ENCODE assay signal across 24 cellular contexts in the genomic region with DNA sequence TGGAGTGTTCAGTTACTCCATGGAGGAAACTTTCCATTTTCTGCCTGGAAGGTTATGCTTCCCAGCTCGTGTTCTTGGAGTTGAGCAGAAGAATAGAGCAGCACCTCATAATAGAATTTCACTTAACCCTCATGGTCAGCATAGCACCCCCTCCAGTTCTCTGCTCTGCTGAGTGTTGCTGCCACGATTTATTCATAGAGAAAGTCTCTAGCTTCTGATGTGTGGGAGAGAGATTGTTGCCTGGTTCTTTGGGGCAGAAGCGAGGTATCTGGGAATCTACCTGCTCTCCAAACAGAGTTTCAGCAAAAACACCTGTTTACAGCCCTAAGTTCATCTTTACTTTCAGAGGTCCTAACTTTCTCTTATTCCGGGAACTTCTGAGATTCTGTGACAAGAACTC.
DNase-seq lines count a peak whose midpoint lies in the region; ATAC-seq and TF ChIP-seq lines count a peak whose summit lies in the region.
"Had no signal": no experiment of that assay in that cellular context is flagged by ENCODE, and none has a peak within 500 bp of the region (broad histone marks: within the 10 kb centered on the region; RNA-seq: fewer than 3 reads in every experiment).

No MANE protein-coding gene starts in this region.

- H3K36me3 ChIP-seq in OCI-LY1 (ENCODE audit: insufficient read depth, low read length) (no peaks in the 10 kb centered on the region), tibial artery (no peaks in the 10 kb centered on the region)
- H3K36me3 ChIP-seq: brain microvascular endothelial cell, HAP-1, pancreas, right lobe of liver had no signal

- no peak for DNase-seq in stimulated activated naive CD8-positive, alpha-beta T cell treated with anti-CD3 and anti-CD28 coated beads, Interleukin-15, Interleukin-2, amounts not matched to agents 100 U/mL and 50 U/mL, for 24 hours
- DNase-seq in NAMALWA (ENCODE audit: low spot score), result no peak
- DNase-seq in tibial artery, result no peak
- DNase-seq in glomerular visceral epithelial cell (ENCODE audit: extremely low spot score), result no peak
- DNase-seq in NCI-H1417 (lab: John Stamatoyannopoulos, UW), result no peak
- DNase-seq: activated effector memory CD4-positive, alpha-beta T cell treated with Interleukin-2 at 50 U/mL for 16 hours; brain microvascular endothelial cell; DMS 273 treated with DMSO at 0.1 percent for 48 hours; endodermal cell; glutamatergic neuron; KG1; left cardiac atrium; naive thymus-derived CD4-positive, alpha-beta T cell; NCI-H2081; pancreas; right lobe of liver; stimulated activated CD8-positive, alpha-beta memory T cell treated with anti-CD3 and anti-CD28 coated beads, Interleukin-4, amount 100 ng/mL, for 48 hours; testis had no signal

- peak overlapping the region; percentile 32 for H3K27ac Mint-ChIP-seq in stimulated activated naive CD8-positive, alpha-beta T cell treated with anti-CD3 and anti-CD28 coated beads, Interleukin-15, Interleukin-2, amounts not matched to agents 100 ng/mL and 50 ng/mL, for 24 hours
- H3K27ac Mint-ChIP-seq: CD14-positive monocyte; endodermal cell; T-helper 2 cell treated with Interferon-gamma antibody and Interleukin-4, amounts not matched to agents 5 μg/mL and 100 μg/mL, for 36 hours had no signal

- ATAC-seq in stimulated activated naive CD8-positive, alpha-beta T cell treated with anti-CD3 and anti-CD28 coated beads, Interleukin-15, Interleukin-2, amounts not matched to agents 100 U/mL and 50 U/mL, for 24 hours, result no peak
- peak; percentile 84 for ATAC-seq in HG02610 (IDR thresholded peaks at IDR 0.05; ENCODE audit: unreplicated experiment)
- ATAC-seq: left cardiac atrium; naive thymus-derived CD4-positive, alpha-beta T cell; pancreas; right lobe of liver had no signal

- H3K27me3 Mint-ChIP-seq in stimulated activated naive CD8-positive, alpha-beta T cell treated with anti-CD3 and anti-CD28 coated beads, Interleukin-15, Interleukin-2, amounts not matched to agents 100 ng/mL and 50 ng/mL, for 24 hours, result no peaks in the 10 kb centered on the region
- H3K27me3 Mint-ChIP-seq: naive thymus-derived CD4-positive, alpha-beta T cell had no signal

- intact Hi-C loops in tibial artery (cut with DNase I; ENCODE audit: low total_unique reads), result no loop called here

- H3K9me2 ChIP-seq in OCI-LY1 (ENCODE audit: low read depth, low read length), result no peaks in the 10 kb centered on the region

- TF ChIP-seq CTCF in OCI-LY1 (IDR thresholded peaks at IDR 0.05; ENCODE audit: low read length), result no peak
- no peak for TF ChIP-seq CTCF in tibial artery (IDR thresholded peaks at IDR 0.05)

- H3K4me2 ChIP-seq in OCI-LY1 (ENCODE audit: low read length), result peak overlapping the region; percentile 31; the same call in 1 of the 2 replicates

- peaks cover 47% of the 10 kb centered on the region for H3K4me1 Mint-ChIP-seq in stimulated activated naive CD8-positive, alpha-beta T cell treated with anti-CD3 and anti-CD28 coated beads, Interleukin-15, Interleukin-2, amounts not matched to agents 100 ng/mL and 50 ng/mL, for 24 hours (ENCODE audit: low read depth)

- no peaks in the 10 kb centered on the region for H3K79me2 ChIP-seq in OCI-LY1 (ENCODE audit: insufficient read depth, low read length)

- H2AFZ ChIP-seq in OCI-LY1 (ENCODE audit: low read length), result no peak overlapping the region

- no peak overlapping the region for H3K4me3 ChIP-seq in OCI-LY1 (ENCODE audit: low read depth, low read length, poor library complexity, severe bottlenecking)
- no peak overlapping the region for H3K4me3 ChIP-seq in tibial artery
- H3K4me3 ChIP-seq: HAP-1, pancreas, right lobe of liver, testis had no signal

- no peaks in the 10 kb centered on the region for H3K9me3 ChIP-seq in OCI-LY1 (ENCODE audit: low read length)
- H3K9me3 ChIP-seq in tibial artery, result no peaks in the 10 kb centered on the region
- H3K9me3 ChIP-seq: HAP-1, pancreas, right lobe of liver, testis had no signal

- H3K36me3 Mint-ChIP-seq in stimulated activated naive CD8-positive, alpha-beta T cell treated with anti-CD3 and anti-CD28 coated beads, Interleukin-15, Interleukin-2, amounts not matched to agents 100 ng/mL and 50 ng/mL, for 24 hours (ENCODE audit: low read depth), result no peaks in the 10 kb centered on the region
- H3K36me3 Mint-ChIP-seq: CD14-positive monocyte had no signal

- H3K27me3 ChIP-seq in OCI-LY1 (ENCODE audit: insufficient read depth, low read length) (no peaks in the 10 kb centered on the region), tibial artery (no peaks in the 10 kb centered on the region)
- H3K27me3 ChIP-seq: brain microvascular endothelial cell, pancreas, right lobe of liver, testis had no signal

- H3K4me1 ChIP-seq in OCI-LY1 (ENCODE audit: insufficient read depth, low read length, severe bottlenecking) (peaks cover 67% of the 10 kb centered on the region), tibial artery (no peaks in the 10 kb centered on the region)
- H3K4me1 ChIP-seq: HAP-1, pancreas, right lobe of liver, testis had no signal

- H3K4me3 Mint-ChIP-seq in stimulated activated naive CD8-positive, alpha-beta T cell treated with anti-CD3 and anti-CD28 coated beads, Interleukin-15, Interleukin-2, amounts not matched to agents 100 ng/mL and 50 ng/mL, for 24 hours, result no peak overlapping the region
- H3K4me3 Mint-ChIP-seq: CD14-positive monocyte; endodermal cell; naive thymus-derived CD4-positive, alpha-beta T cell; T-helper 2 cell treated with Interferon-gamma antibody and Interleukin-4, amounts not matched to agents 5 μg/mL and 100 μg/mL, for 36 hours had no signal

- H3K27ac ChIP-seq in OCI-LY1 (ENCODE audit: low read depth, low read length, poor library complexity, severe bottlenecking), result peak overlapping the region; percentile 9
- H3K27ac ChIP-seq in tibial artery, result no peak overlapping the region
- H3K27ac ChIP-seq: brain microvascular endothelial cell, pancreas, right lobe of liver, testis had no signal

- H4K20me1 ChIP-seq in OCI-LY1 (ENCODE audit: insufficient read depth, low read length), result no peaks in the 10 kb centered on the region

- H3F3A ChIP-seq in OCI-LY1 (ENCODE audit: insufficient read depth, low read length), result no peaks in the 10 kb centered on the region

- no peaks in the 10 kb centered on the region for H3K9me3 Mint-ChIP-seq in stimulated activated naive CD8-positive, alpha-beta T cell treated with anti-CD3 and anti-CD28 coated beads, Interleukin-15, Interleukin-2, amounts not matched to agents 100 ng/mL and 50 ng/mL, for 24 hours
- H3K9me3 Mint-ChIP-seq: CD14-positive monocyte; endodermal cell; T-helper 2 cell treated with Interferon-gamma antibody and Interleukin-4, amounts not matched to agents 5 μg/mL and 100 μg/mL, for 36 hours had no signal

- H3K9ac ChIP-seq in OCI-LY1 (ENCODE audit: low read length), result no peak overlapping the region
